ENCODE assay signal across 8 cellular contexts in genomic region chr4:41957634-41958033, GRCh38. TPM values are rescaled to one million over a fixed set of nuclear protein-coding genes. Genes with fewer than 3 reads are reported as not detected.
DNase-seq lines count a peak whose midpoint lies in the region; ATAC-seq and TF ChIP-seq lines count a peak whose summit lies in the region.

No MANE protein-coding gene starts in this region.

- peaks cover 8% of the 10 kb centered on the region for H3K4me1 Mint-ChIP-seq in CD14-positive monocyte

- H3K9me3 Mint-ChIP-seq in CD14-positive monocyte: no peaks in the 10 kb centered on the region

- no peaks in the 10 kb centered on the region for H3K27me3 Mint-ChIP-seq in CD14-positive monocyte (ENCODE audit: low read depth in 3 of 3)

- H3K4me3 Mint-ChIP-seq in CD14-positive monocyte: no peak overlapping the region

- DNase-seq in CD14-positive monocyte (ENCODE audit: low spot score): no peak
- peak; percentile 18 for DNase-seq in NCI-H774 (lab: John Stamatoyannopoulos, UW)
- DNase-seq in glomerular visceral epithelial cell (ENCODE audit: extremely low spot score): peak; percentile 24
- no peak for DNase-seq in UCSD-AML1 (lab: John Stamatoyannopoulos, UW; ENCODE audit: unreplicated experiment)
- no peak for DNase-seq in AG08395 (ENCODE audit: low spot score)
- DNase-seq in uterus: no peak

- ATAC-seq in GM19043 (IDR thresholded peaks at IDR 0.05; ENCODE audit: low read depth, unreplicated experiment) (peak; percentile 68), HG03571 (IDR thresholded peaks at IDR 0.05; ENCODE audit: unreplicated experiment) (no peak)

- peaks cover 29 to 38% of the 10 kb centered on the region in 2 donors for H3K36me3 Mint-ChIP-seq in CD14-positive monocyte

- no peak overlapping the region for H3K4me3 ChIP-seq in uterus

- H3K27me3 ChIP-seq in uterus: no peaks in the 10 kb centered on the region

- H3K27ac Mint-ChIP-seq in CD14-positive monocyte: no peak overlapping the region

- no peak overlapping the region for H3K27ac ChIP-seq in uterus

- no peaks in the 10 kb centered on the region for H3K4me1 ChIP-seq in uterus

- intact Hi-C loops in CD14-positive monocyte (cut with micrococcal nuclease) (no loop called here), uterus (cut with DNase I; ENCODE audit: low total_unique reads) (no loop called here)

- H3K9me3 ChIP-seq in uterus: no peaks in the 10 kb centered on the region

- TF ChIP-seq POLR2A in uterus (IDR thresholded peaks at IDR 0.05): no peak

- no peaks in the 10 kb centered on the region for H3K36me3 ChIP-seq in uterus

- TF ChIP-seq CTCF in CD14-positive monocyte (IDR thresholded peaks at IDR 0.05) (peak; percentile 39), uterus (IDR thresholded peaks at IDR 0.05) (no peak)

RNA-seq across cellular contexts. Expression of gene TMEM33, which starts 22.4 kb away (rescaled TPM):
- 10 to 100 TPM; 60.7 to 61.6 TPM for polyA plus RNA-seq in CD14-positive monocyte
- total RNA-seq in uterus: 10 to 100 TPM; 30.9 to 61.1 (median 47.8) TPM

RNA-seq across cellular contexts. Expression of gene DCAF4L1, which starts 23.9 kb away (rescaled TPM):
- not detected for polyA plus RNA-seq in CD14-positive monocyte
- under 1 TPM in 2 of 4 donors, not detected in 2; 0.30 to 0.35 TPM for total RNA-seq in uterus

RNA-seq across cellular contexts. Expression of gene SLC30A9, which starts 32.7 kb away (rescaled TPM):
- 10 to 100 TPM; 41.0 to 47.2 TPM for polyA plus RNA-seq in CD14-positive monocyte
- 100 to 1,000 TPM in 2 of 4 donors, 10 to 100 TPM in 2; 37.9 to 219 (median 88.1) TPM for total RNA-seq in uterus

Comparison
In these comparisons a context has a peak if more than half of its experiments do, and no peak if none do; other contexts are left out.
1. DNase-seq: peak in NCI-H774 (single experiment) and glomerular visceral epithelial cell (single experiment); none in CD14-positive monocyte (single experiment), UCSD-AML1 (single experiment), AG08395 (single experiment) and uterus (0 of 2).